Comparison of ENCODE assay signal across 18 cellular contexts in the genomic region with DNA sequence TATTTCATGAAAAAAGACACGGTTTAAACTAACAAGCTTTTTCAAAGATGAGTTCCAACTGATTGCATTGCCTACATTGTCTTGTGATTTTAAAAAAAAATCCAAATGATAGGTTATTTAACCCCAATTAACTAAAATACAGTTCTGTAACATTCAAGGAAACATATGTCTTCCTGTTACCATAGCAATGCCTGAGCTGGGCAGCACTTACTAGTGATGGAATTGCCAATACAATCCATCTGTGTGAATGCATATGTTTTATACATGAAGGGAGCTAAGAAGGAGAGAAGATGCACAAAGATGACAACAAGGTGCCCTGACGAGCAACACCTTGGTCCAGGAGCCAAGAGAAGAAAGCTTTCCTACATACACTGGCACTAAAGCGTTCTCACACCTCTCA.
"Had no signal": no experiment of that assay in that cellular context is flagged by ENCODE, and none has a peak within 500 bp of the region (broad histone marks: within the 10 kb centered on the region; RNA-seq: fewer than 3 reads in every experiment).

No MANE protein-coding gene starts in this region.

- H3K9me3 Mint-ChIP-seq: mesothelial cell of epicardium had no signal

- DNase-seq: dermis blood vessel endothelial cell; dorsolateral prefrontal cortex; effector CD4-positive, alpha-beta T cell; effector memory CD4-positive, alpha-beta T cell; foreskin keratinocyte; glutamatergic neuron; head of caudate nucleus; heart right ventricle; hippocampal formation; left cardiac atrium; left lung; left ventricle myocardium superior; lower lobe of right lung; mesenchymal stem cell; mucosa of descending colon had no signal

- H3K4me1 ChIP-seq: foreskin keratinocyte, left lung, lower lobe of right lung had no signal

- H3K27ac Mint-ChIP-seq: mesothelial cell of epicardium had no signal

- ATAC-seq: foreskin keratinocyte, heart right ventricle, left cardiac atrium, left lung, left ventricle myocardium superior, lower lobe of right lung, mucosa of descending colon had no signal

- H3K4me3 Mint-ChIP-seq: mesothelial cell of epicardium had no signal

- H3K27ac ChIP-seq: coronary artery, dorsolateral prefrontal cortex, esophagus muscularis mucosa, foreskin keratinocyte, heart right ventricle, left lung, lower lobe of right lung had no signal

- H3K9me3 ChIP-seq: esophagus muscularis mucosa, heart right ventricle, left lung, lower lobe of right lung, mucosa of descending colon had no signal

- H3K27me3 ChIP-seq: dorsolateral prefrontal cortex, esophagus muscularis mucosa, heart right ventricle, left lung had no signal

- H3K4me3 ChIP-seq: coronary artery, dorsolateral prefrontal cortex, esophagus muscularis mucosa, heart right ventricle, left lung, lower lobe of right lung, mucosa of descending colon had no signal

- H3K36me3 ChIP-seq: left lung, lower lobe of right lung had no signal
